17 cellular contexts compared by ENCODE assay signal in the genomic region with DNA sequence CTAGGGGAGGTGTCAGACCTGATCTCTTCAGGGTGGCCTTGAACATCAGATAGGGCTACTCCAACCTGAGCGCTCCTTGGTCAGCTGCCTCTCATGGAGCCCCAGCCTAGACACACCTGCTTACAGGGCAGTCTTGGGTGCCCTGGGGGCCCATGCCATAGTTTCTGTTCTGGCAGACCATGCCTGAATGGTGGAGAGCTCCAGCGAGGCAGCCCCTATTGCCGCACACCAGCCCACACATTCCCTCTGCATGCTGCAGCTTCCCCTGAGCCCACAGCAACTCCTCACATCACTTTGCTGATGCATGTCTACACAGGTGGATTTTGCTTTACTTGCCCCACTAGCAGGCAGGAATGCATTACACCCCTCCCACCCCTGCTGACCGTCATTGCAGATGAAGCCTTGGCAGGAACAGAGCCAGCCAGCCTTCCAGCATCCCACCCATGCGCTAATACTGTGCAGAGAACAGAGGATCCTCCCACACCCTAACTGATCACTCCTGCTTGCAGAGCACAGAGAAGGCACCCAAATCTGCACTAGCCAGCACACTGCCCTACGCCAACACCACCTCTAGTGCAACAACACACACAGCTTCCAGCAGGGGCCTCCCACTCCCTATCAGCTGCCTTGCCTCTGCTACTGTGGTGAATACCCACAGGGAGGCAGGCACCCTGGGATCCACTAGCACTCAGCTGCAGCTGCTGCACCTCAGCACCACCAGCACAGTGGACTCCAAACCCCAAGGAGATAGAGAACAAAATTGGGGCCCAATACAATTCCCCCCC. TPM values are rescaled to one million over a fixed set of nuclear protein-coding genes. Genes with fewer than 3 reads are reported as not detected.
DNase-seq lines count a peak whose midpoint lies in the region; ATAC-seq and TF ChIP-seq lines count a peak whose summit lies in the region.
"Had no signal": no experiment of that assay in that cellular context is flagged by ENCODE, and none has a peak within 500 bp of the region (broad histone marks: within the 10 kb centered on the region; RNA-seq: fewer than 3 reads in every experiment).

No MANE protein-coding gene starts in this region.

- peak; percentile 17 for DNase-seq in DMS53 (lab: John Stamatoyannopoulos, UW)
- no peak for DNase-seq in DMS53 treated with DMSO at 0.1 percent for 48 hours (lab: John Stamatoyannopoulos, UW; ENCODE audit: unreplicated experiment)
- peak; percentile 68 for DNase-seq in inferior parietal cortex (ENCODE audit: extremely low spot score)
- no peak for DNase-seq in NCI-H345 (lab: John Stamatoyannopoulos, UW)
- DNase-seq: 8988T; brain microvascular endothelial cell; CD8-positive, alpha-beta memory T cell; effector memory CD8-positive, alpha-beta T cell; foreskin melanocyte; naive B cell; OCI-M1 had no signal

- ATAC-seq in SK-N-SH treated with all-trans-retinoic acid at 6 μM for 48 hours (peak; percentile 50; the same call in 2 of the 3 replicates), GM19395 (IDR thresholded peaks at IDR 0.05; ENCODE audit: unreplicated experiment) (no peak), HG03439 (IDR thresholded peaks at IDR 0.05; ENCODE audit: unreplicated experiment) (no peak)
- ATAC-seq: effector memory CD8-positive, alpha-beta T cell had no signal

- H3K27ac ChIP-seq in temporal lobe (ENCODE audit: low read depth, low read length): peak overlapping the region; percentile 13
- H3K27ac ChIP-seq: brain microvascular endothelial cell, HL-60, suprapubic skin had no signal

TF ChIP-seq in SK-N-SH treated with all-trans-retinoic acid at 6 μM for 48 hours, 23 proteins besides CTCF, POLR2A, EP300 and RAD21:
- TF ChIP-seq ZNF70 (CRISPR knock-in tag; IDR thresholded peaks at IDR 0.05) (no peak), ZNF8 (CRISPR knock-in tag; IDR thresholded peaks at IDR 0.05) (no peak), ZNF565 (CRISPR knock-in tag; conservative IDR thresholded peaks at IDR 0.05; ENCODE audit: low read depth) (no peak), ARNTL (CRISPR knock-in tag; IDR thresholded peaks at IDR 0.05; ENCODE audit: borderline replicate concordance, low read depth) (no peak), ZC3H10 (CRISPR knock-in tag; IDR thresholded peaks at IDR 0.05) (no peak), BACH2 (CRISPR knock-in tag; IDR thresholded peaks at IDR 0.05; ENCODE audit: borderline replicate concordance) (no peak), GLIS3 (CRISPR knock-in tag; IDR thresholded peaks at IDR 0.05) (no peak), CSDC2 (CRISPR knock-in tag; IDR thresholded peaks at IDR 0.05) (no peak), TOX (CRISPR knock-in tag; IDR thresholded peaks at IDR 0.05; ENCODE audit: borderline replicate concordance) (no peak), RARB (CRISPR knock-in tag; IDR thresholded peaks at IDR 0.05) (no peak), ZFP3 (CRISPR knock-in tag; IDR thresholded peaks at IDR 0.05) (no peak), PPARA (CRISPR knock-in tag; IDR thresholded peaks at IDR 0.05; ENCODE audit: borderline replicate concordance) (no peak), TCF4 (CRISPR knock-in tag; IDR thresholded peaks at IDR 0.05; ENCODE audit: borderline replicate concordance) (no peak), ZFP30 (CRISPR knock-in tag; IDR thresholded peaks at IDR 0.05) (no peak), OSR1 (CRISPR knock-in tag; IDR thresholded peaks at IDR 0.05) (no peak)
- TF ChIP-seq, protein P1, sequence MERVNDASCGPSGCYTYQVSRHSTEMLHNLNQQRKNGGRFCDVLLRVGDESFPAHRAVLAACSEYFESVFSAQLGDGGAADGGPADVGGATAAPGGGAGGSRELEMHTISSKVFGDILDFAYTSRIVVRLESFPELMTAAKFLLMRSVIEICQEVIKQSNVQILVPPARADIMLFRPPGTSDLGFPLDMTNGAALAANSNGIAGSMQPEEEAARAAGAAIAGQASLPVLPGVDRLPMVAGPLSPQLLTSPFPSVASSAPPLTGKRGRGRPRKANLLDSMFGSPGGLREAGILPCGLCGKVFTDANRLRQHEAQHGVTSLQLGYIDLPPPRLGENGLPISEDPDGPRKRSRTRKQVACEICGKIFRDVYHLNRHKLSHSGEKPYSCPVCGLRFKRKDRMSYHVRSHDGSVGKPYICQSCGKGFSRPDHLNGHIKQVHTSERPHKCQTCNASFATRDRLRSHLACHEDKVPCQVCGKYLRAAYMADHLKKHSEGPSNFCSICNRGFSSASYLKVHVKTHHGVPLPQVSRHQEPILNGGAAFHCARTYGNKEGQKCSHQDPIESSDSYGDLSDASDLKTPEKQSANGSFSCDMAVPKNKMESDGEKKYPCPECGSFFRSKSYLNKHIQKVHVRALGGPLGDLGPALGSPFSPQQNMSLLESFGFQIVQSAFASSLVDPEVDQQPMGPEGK (CRISPR knock-in tag; IDR thresholded peaks at IDR 0.05; ENCODE audit: borderline replicate concordance): no peak
- TF ChIP-seq, protein P2, sequence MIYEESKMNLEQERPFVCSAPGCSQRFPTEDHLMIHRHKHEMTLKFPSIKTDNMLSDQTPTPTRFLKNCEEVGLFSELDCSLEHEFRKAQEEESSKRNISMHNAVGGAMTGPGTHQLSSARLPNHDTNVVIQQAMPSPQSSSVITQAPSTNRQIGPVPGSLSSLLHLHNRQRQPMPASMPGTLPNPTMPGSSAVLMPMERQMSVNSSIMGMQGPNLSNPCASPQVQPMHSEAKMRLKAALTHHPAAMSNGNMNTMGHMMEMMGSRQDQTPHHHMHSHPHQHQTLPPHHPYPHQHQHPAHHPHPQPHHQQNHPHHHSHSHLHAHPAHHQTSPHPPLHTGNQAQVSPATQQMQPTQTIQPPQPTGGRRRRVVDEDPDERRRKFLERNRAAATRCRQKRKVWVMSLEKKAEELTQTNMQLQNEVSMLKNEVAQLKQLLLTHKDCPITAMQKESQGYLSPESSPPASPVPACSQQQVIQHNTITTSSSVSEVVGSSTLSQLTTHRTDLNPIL (CRISPR knock-in tag; IDR thresholded peaks at IDR 0.05; ENCODE audit: low read depth): no peak
- TF ChIP-seq, protein P3, sequence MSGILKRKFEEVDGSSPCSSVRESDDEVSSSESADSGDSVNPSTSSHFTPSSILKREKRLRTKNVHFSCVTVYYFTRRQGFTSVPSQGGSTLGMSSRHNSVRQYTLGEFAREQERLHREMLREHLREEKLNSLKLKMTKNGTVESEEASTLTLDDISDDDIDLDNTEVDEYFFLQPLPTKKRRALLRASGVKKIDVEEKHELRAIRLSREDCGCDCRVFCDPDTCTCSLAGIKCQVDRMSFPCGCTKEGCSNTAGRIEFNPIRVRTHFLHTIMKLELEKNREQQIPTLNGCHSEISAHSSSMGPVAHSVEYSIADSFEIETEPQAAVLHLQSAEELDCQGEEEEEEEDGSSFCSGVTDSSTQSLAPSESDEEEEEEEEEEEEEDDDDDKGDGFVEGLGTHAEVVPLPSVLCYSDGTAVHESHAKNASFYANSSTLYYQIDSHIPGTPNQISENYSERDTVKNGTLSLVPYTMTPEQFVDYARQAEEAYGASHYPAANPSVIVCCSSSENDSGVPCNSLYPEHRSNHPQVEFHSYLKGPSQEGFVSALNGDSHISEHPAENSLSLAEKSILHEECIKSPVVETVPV (CRISPR knock-in tag; IDR thresholded peaks at IDR 0.05): no peak
- TF ChIP-seq, protein P4, sequence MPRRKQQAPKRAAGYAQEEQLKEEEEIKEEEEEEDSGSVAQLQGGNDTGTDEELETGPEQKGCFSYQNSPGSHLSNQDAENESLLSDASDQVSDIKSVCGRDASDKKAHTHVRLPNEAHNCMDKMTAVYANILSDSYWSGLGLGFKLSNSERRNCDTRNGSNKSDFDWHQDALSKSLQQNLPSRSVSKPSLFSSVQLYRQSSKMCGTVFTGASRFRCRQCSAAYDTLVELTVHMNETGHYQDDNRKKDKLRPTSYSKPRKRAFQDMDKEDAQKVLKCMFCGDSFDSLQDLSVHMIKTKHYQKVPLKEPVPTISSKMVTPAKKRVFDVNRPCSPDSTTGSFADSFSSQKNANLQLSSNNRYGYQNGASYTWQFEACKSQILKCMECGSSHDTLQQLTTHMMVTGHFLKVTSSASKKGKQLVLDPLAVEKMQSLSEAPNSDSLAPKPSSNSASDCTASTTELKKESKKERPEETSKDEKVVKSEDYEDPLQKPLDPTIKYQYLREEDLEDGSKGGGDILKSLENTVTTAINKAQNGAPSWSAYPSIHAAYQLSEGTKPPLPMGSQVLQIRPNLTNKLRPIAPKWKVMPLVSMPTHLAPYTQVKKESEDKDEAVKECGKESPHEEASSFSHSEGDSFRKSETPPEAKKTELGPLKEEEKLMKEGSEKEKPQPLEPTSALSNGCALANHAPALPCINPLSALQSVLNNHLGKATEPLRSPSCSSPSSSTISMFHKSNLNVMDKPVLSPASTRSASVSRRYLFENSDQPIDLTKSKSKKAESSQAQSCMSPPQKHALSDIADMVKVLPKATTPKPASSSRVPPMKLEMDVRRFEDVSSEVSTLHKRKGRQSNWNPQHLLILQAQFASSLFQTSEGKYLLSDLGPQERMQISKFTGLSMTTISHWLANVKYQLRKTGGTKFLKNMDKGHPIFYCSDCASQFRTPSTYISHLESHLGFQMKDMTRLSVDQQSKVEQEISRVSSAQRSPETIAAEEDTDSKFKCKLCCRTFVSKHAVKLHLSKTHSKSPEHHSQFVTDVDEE (CRISPR knock-in tag; IDR thresholded peaks at IDR 0.05): no peak

RNA-seq across cellular contexts. Expression of a gene that starts 43.0 kb away (rescaled TPM):
- 86.5 TPM for total RNA-seq in temporal lobe
- total RNA-seq: CD8-positive, alpha-beta memory T cell; suprapubic skin had no signal

Comparison
In these comparisons a context has a peak if more than half of its experiments do, and no peak if none do; other contexts are left out.
1. DNase-seq: peak in DMS53 (single experiment) and inferior parietal cortex (single experiment); none in DMS53 treated with DMSO at 0.1 percent for 48 hours (single experiment) and NCI-H345 (single experiment).